In the genomic region with DNA sequence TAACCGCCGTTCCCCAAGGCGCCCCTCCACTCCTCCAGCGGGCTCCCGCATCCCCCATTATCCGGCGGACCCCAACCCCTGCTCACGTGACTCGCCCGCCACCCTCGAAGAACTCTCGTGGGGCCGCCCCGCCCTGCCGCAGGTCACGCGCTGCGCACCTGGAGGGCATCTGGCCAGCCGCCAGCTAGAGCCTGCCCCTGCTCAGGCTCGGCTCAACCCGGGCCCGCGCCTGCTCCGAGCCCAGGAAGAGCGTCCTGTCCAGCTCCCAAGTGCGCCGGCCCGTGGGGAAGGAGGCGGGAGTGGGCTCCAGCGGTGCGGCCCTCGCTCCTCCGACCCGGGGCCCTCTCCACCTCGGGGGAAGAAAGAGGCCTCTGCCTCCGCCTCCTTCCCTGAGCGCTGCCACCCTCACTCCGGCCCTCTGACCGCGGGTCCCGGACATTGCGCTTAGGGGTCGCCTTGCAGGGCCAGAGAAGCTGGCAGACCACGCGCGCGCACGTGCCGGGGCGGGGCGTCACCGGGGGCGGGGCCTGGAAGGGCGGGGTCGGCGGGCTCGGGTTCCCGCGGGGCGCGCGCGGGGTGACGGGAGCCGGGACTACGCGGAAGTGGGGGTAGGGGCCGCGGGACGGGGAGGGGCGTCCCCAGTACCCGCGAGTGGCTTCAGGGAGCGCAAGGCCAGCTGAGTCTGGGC, we compare ENCODE assay signal across 8 cellular contexts. TPM values are rescaled to one million over a fixed set of nuclear protein-coding genes. Genes with fewer than 3 reads are reported as not detected.
DNase-seq lines count a peak whose midpoint lies in the region; ATAC-seq and TF ChIP-seq lines count a peak whose summit lies in the region.

No MANE protein-coding gene starts in this region.

- H3K9me3 ChIP-seq in MM.1S (replicated peaks; ENCODE audit: insufficient read depth, low read length): no peaks in the 10 kb centered on the region
- H3K9me3 ChIP-seq in heart left ventricle: no peaks in the 10 kb centered on the region
- no peaks in the 10 kb centered on the region for H3K9me3 ChIP-seq in transverse colon

- H3K9ac ChIP-seq in MM.1S (ENCODE audit: low read length): peak overlapping the region; percentile 99

- H2AFZ ChIP-seq in MM.1S (ENCODE audit: low read length): peak overlapping the region; percentile 90

- TF ChIP-seq CTCF in MM.1S (IDR thresholded peaks at IDR 0.05; ENCODE audit: low read length) (no peak), heart left ventricle (IDR thresholded peaks at IDR 0.05) (peak in 4 of 12 donors; percentile 0 to 36 (median 8)), transverse colon (IDR thresholded peaks at IDR 0.05) (peak in 1 of 5 experiments; percentile 50)

- H3K36me3 ChIP-seq in H7 (replicated peaks; ENCODE audit: control insufficient read depth, insufficient read depth, low read length) (no peaks in the 10 kb centered on the region), MM.1S (replicated peaks; ENCODE audit: insufficient read depth, low read length) (no peaks in the 10 kb centered on the region), heart left ventricle (no peaks in the 10 kb centered on the region), transverse colon (no peaks in the 10 kb centered on the region)

- peak overlapping the region; percentile 87 for H3K4me3 Mint-ChIP-seq in activated naive CD8-positive, alpha-beta T cell treated with anti-CD3 and anti-CD28 coated beads, Interleukin-2, amount 50 U/mL, for 24 hours

- ATAC-seq in activated naive CD8-positive, alpha-beta T cell treated with anti-CD3 and anti-CD28 coated beads, Interleukin-2, amount 50 U/mL, for 24 hours: peak; percentile 75
- peak; percentile 64 to 94 (median 92) for ATAC-seq in heart left ventricle

- H3K36me3 Mint-ChIP-seq in activated naive CD8-positive, alpha-beta T cell treated with anti-CD3 and anti-CD28 coated beads, Interleukin-2, amount 50 U/mL, for 24 hours (ENCODE audit: low read depth): peaks cover 5% of the 10 kb centered on the region

- 0 out of 2 replicates have a peak, but pooled peaks cover 2% of the 10 kb centered on the region for H3K27me3 ChIP-seq in H7 (ENCODE audit: control insufficient read depth, insufficient read depth, low read length)
- no peaks in the 10 kb centered on the region for H3K27me3 ChIP-seq in MM.1S (replicated peaks; ENCODE audit: insufficient read depth, low read length)
- H3K27me3 ChIP-seq in heart left ventricle: no peaks in the 10 kb centered on the region
- H3K27me3 ChIP-seq in transverse colon: no peaks in the 10 kb centered on the region

- no peaks in the 10 kb centered on the region for H3K79me2 ChIP-seq in MM.1S (ENCODE audit: low read length)

- no peaks in the 10 kb centered on the region for H4K20me1 ChIP-seq in MM.1S (ENCODE audit: insufficient read depth, low read length)

- no peaks in the 10 kb centered on the region for H3K9me2 ChIP-seq in MM.1S (replicated peaks; ENCODE audit: insufficient read depth, low read length)

- peak overlapping the region; percentile 89 for H3K27ac Mint-ChIP-seq in activated naive CD8-positive, alpha-beta T cell treated with anti-CD3 and anti-CD28 coated beads, Interleukin-2, amount 50 U/mL, for 24 hours

- DNase-seq in ELR (ENCODE audit: low read depth) (peak; percentile 80), H7 (peak; percentile 95), MM.1S (peak; percentile 83), SKM-1 treated with dmso at 0.1 percent for 144 hours (lab: John Stamatoyannopoulos, UW; ENCODE audit: unreplicated experiment) (peak; percentile 63), heart left ventricle (peak; percentile 90 to 96 (median 92)), posterior vena cava (ENCODE audit: low spot score) (peak; percentile 97), transverse colon (peak; percentile 93)
- DNase-seq in activated naive CD8-positive, alpha-beta T cell treated with anti-CD3 and anti-CD28 coated beads, Interleukin-2, amount 50 U/mL, for 24 hours: peak; percentile 96

- WGBS in heart left ventricle, 4 donors: 0 to 3% (median 1%) methylated on average over 5 to 74 of the region's 74 CpGs
- 0% methylated on average over 16 of the region's 74 CpGs; no CpG with 5 or more reads in 1 of the 2 donors for WGBS in transverse colon (ENCODE audit: low coverage in 1 of 2), 2 donors

- 0 out of 2 replicates have a peak, but pooled peaks cover 4% of the 10 kb centered on the region for H3K4me1 ChIP-seq in MM.1S (ENCODE audit: low read length)
- H3K4me1 ChIP-seq in heart left ventricle: peaks cover 0 to 19% (median 13%) of the 10 kb centered on the region in 12 donors
- H3K4me1 ChIP-seq in transverse colon: peaks cover 0 to 20% (median 14%) of the 10 kb centered on the region in 4 donors

- H3K4me1 Mint-ChIP-seq in activated naive CD8-positive, alpha-beta T cell treated with anti-CD3 and anti-CD28 coated beads, Interleukin-2, amount 50 U/mL, for 24 hours: peaks cover 19% of the 10 kb centered on the region

- intact Hi-C loops in heart left ventricle (cut with DNase I): loop anchor here in 5 of 10 donors (1.0 to 10.0 kb wide), 8 partner anchors 28 to 377 kb away; partner anchors contain the start of genes HMGN2 (in 1 of the 5) and PIGV (in 1 of the 5)
- intact Hi-C loops in posterior vena cava (cut with DNase I): no loop called here
- intact Hi-C loops in transverse colon (cut with DNase I; ENCODE audit: low total_unique reads): no loop called here

- H3F3A ChIP-seq in MM.1S (ENCODE audit: insufficient read depth, low read length): peaks cover 10% of the 10 kb centered on the region; the same call in 1 of the 2 replicates

- in situ Hi-C loops in transverse colon (cut with MboI; ENCODE audit: low pct_ligation_motif_present in 1 of 4, low pct_unique_long_range_greater_than_20kb in 1 of 4, low sequenced_read_pairs in 3 of 4): no loop called here

- H3K27ac ChIP-seq in MM.1S (ENCODE audit: low read length) (peak overlapping the region; percentile 98), heart left ventricle (peak overlapping the region; percentile 70 to 97 (median 94)), transverse colon (peak overlapping the region; percentile 90 to 95 (median 94))

- TF ChIP-seq POLR2A in heart left ventricle (IDR thresholded peaks at IDR 0.05) (peak in 1 of 2 donors; percentile 62), transverse colon (IDR thresholded peaks at IDR 0.05) (no peak)

- H3K4me2 ChIP-seq in MM.1S (ENCODE audit: low read depth, low read length): peak overlapping the region; percentile 99

- TF ChIP-seq EP300 in transverse colon (IDR thresholded peaks at IDR 0.05; ENCODE audit: low read depth): no peak

- H3K4me3 ChIP-seq in H7 (ENCODE audit: insufficient read depth, low read depth, low read length): peak overlapping the region; percentile 75
- H3K4me3 ChIP-seq in MM.1S (ENCODE audit: low read length): peak overlapping the region; percentile 74
- H3K4me3 ChIP-seq in heart left ventricle: peak overlapping the region; percentile 52 to 80 (median 71)
- H3K4me3 ChIP-seq in transverse colon: peak overlapping the region; percentile 44 to 82 (median 63)

- H3K9me3 Mint-ChIP-seq in activated naive CD8-positive, alpha-beta T cell treated with anti-CD3 and anti-CD28 coated beads, Interleukin-2, amount 50 U/mL, for 24 hours: no peaks in the 10 kb centered on the region

- no peaks in the 10 kb centered on the region for H3K27me3 Mint-ChIP-seq in activated naive CD8-positive, alpha-beta T cell treated with anti-CD3 and anti-CD28 coated beads, Interleukin-2, amount 50 U/mL, for 24 hours

RNA-seq across cellular contexts. Expression of gene HMGN2, which starts 28.4 kb away (rescaled TPM):
- total RNA-seq in H7 (2014; rRNA removed; shearing (Covaris generic)): 488 and 543 TPM in 2 replicates
- 100 to 1,000 TPM in 7 of 9 donors, 10 to 100 TPM in 2; 66.3 to 256 (median 123) TPM for total RNA-seq in heart left ventricle
- polyA plus RNA-seq in heart left ventricle: 100 to 1,000 TPM; 116 to 154 TPM
- 100 to 1,000 TPM; 129 to 265 TPM for total RNA-seq in posterior vena cava
- total RNA-seq in transverse colon: 100 to 1,000 TPM in 3 of 4 donors, 10 to 100 TPM in 1; 58.7 to 194 (median 165) TPM

RNA-seq across cellular contexts. Expression of gene RPS6KA1, which starts 28.9 kb away (rescaled TPM):
- total RNA-seq in H7 (2014; rRNA removed; shearing (Covaris generic)): 101 and 121 TPM in 2 replicates
- 10 to 100 TPM in 2 of 9 donors, 1 to 10 TPM in 7; 1.1 to 24.4 (median 3.8) TPM for total RNA-seq in heart left ventricle
- polyA plus RNA-seq in heart left ventricle: 1 to 10 TPM; 1.6 to 3.5 TPM
- total RNA-seq in posterior vena cava: 10 to 100 TPM; 10.2 to 13.9 TPM
- 100 to 1,000 TPM; 153 to 202 (median 174) TPM for total RNA-seq in transverse colon

Comparison
In these comparisons a context has a peak if more than half of its experiments do, and no peak if none do; other contexts are left out.
1. Peak in every context shown above with its lines: DNase-seq, ATAC-seq, H3K4me3 ChIP-seq and H3K27ac ChIP-seq.